8 cellular contexts compared by ENCODE assay signal in the genomic region with DNA sequence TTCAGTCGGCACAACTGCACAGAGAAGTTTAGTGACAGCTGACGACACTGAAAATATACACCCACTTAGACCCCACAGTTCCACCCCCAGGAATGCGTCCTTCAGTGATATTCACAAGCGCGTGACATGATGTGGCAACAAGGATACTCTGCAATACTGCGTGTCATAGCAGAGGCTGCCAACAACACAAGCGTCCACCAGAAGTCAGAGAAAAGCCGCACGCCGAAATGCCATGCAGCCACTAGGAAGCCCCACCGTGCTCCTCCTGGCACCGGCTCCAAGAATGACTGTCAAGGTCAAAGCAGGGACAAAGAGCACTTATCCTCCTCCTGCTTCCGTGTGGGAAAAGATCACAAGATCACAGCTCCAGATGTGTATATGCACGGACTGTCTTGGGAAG. TPM values are rescaled to one million over a fixed set of nuclear protein-coding genes. Genes with fewer than 3 reads are reported as not detected.
DNase-seq lines count a peak whose midpoint lies in the region; ATAC-seq and TF ChIP-seq lines count a peak whose summit lies in the region.

No MANE protein-coding gene starts in this region.

- peak overlapping the region; percentile 92 to 93 for H3K27ac Mint-ChIP-seq in effector memory CD8-positive, alpha-beta T cell

- no peaks in the 10 kb centered on the region for H3K36me3 ChIP-seq in psoas muscle (ENCODE audit: insufficient read depth in 1 of 2, low read depth in 1 of 2)

- ATAC-seq in effector memory CD8-positive, alpha-beta T cell (replicated peaks), result no peak
- ATAC-seq in psoas muscle, result peak; percentile 60 to 76 (median 68)
- no peak for ATAC-seq in GM21825 (IDR thresholded peaks at IDR 0.05; ENCODE audit: unreplicated experiment)
- ATAC-seq in GM19463 (IDR thresholded peaks at IDR 0.05; ENCODE audit: unreplicated experiment), result no peak

- no peaks in the 10 kb centered on the region for H3K9me3 ChIP-seq in psoas muscle

- peaks cover 0 to 45% (median 14%) of the 10 kb centered on the region in 3 donors for H3K27me3 ChIP-seq in psoas muscle (ENCODE audit: insufficient read depth in 3 of 3, low read length in 2 of 3)

- TF ChIP-seq CTCF in psoas muscle (IDR thresholded peaks at IDR 0.05), result no peak

- whole genome bisulfite sequencing in psoas muscle, 3 donors, result 26 to 29% (median 27%) methylated on average over 14 of the region's 14 CpGs

- no peaks in the 10 kb centered on the region for H3K9me3 Mint-ChIP-seq in effector memory CD8-positive, alpha-beta T cell

- H3K4me1 Mint-ChIP-seq in effector memory CD8-positive, alpha-beta T cell (ENCODE audit: low read depth in 2 of 2), result peaks cover 69 to 76% of the 10 kb centered on the region in 2 donors

- peak overlapping the region; percentile 90 to 94 for H3K4me3 Mint-ChIP-seq in effector memory CD8-positive, alpha-beta T cell

- H3K4me3 ChIP-seq in psoas muscle, result no peak overlapping the region

- H3K36me3 Mint-ChIP-seq in effector memory CD8-positive, alpha-beta T cell (ENCODE audit: insufficient read depth), result peaks cover 39% of the 10 kb centered on the region

- DNase-seq in NCI-H1417 (lab: John Stamatoyannopoulos, UW) (peak in 2 of 3 experiments; percentile 14 to 41), NCI-H1417 treated with DMSO at 0.1 percent for 48 hours (lab: John Stamatoyannopoulos, UW) (no peak), NCI-H69 (lab: John Stamatoyannopoulos, UW) (peak; percentile 61), psoas muscle (peak in 1 of 2 donors; percentile 45), hippocampal formation (lab: John Stamatoyannopoulos, UW) (no peak)
- no peak for DNase-seq in effector memory CD8-positive, alpha-beta T cell

- H3K27me3 Mint-ChIP-seq in effector memory CD8-positive, alpha-beta T cell, result no peaks in the 10 kb centered on the region

- no peak overlapping the region for H3K27ac ChIP-seq in psoas muscle

- intact Hi-C loops in psoas muscle (cut with DNase I), result loop anchor here in 1 of 2 donors (10.0 kb wide), 1 partner anchor 694 kb away; no protein-coding TSS in a partner anchor

- H3K4me1 ChIP-seq in psoas muscle, result no peaks in the 10 kb centered on the region

RNA-seq across cellular contexts. Expression of gene ATP2A3, which starts 3.5 kb away (rescaled TPM):
- total RNA-seq in psoas muscle, result 1 to 10 TPM; 2.9 to 3.4 (median 3.1) TPM
- 1 to 10 TPM; 1.2 to 3.8 (median 1.7) TPM for polyA plus RNA-seq in psoas muscle

RNA-seq across cellular contexts. Expression of gene P2RX1, which starts 44.5 kb away (rescaled TPM):
- total RNA-seq in psoas muscle, result under 1 TPM; 0.18 to 0.94 (median 0.32) TPM
- polyA plus RNA-seq in psoas muscle, result under 1 TPM; 0.06 to 0.13 (median 0.07) TPM

Comparison
In these comparisons a context has a peak if more than half of its experiments do, and no peak if none do; other contexts are left out.
1. DNase-seq: peak in NCI-H1417 (2 of 3) and NCI-H69 (single experiment); none in NCI-H1417 treated with DMSO at 0.1 percent for 48 hours (single experiment), effector memory CD8-positive, alpha-beta T cell (0 of 3) and hippocampal formation (0 of 2).
2. ATAC-seq: peak in psoas muscle (4 of 4); none in effector memory CD8-positive, alpha-beta T cell (single experiment), GM21825 (single experiment) and GM19463 (single experiment).